Comparison of ENCODE assay signal across 1 cellular context in genomic region chr16:70591609-70592008, GRCh38.
TF ChIP-seq lines count a peak whose summit lies in the region.

No MANE protein-coding gene starts in this region.

TF ChIP-seq in SK-N-SH, 30 proteins besides CTCF, POLR2A, EP300 and RAD21:
- TF ChIP-seq TAF1 (IDR thresholded peaks at IDR 0.05; ENCODE audit: borderline replicate concordance, low read depth, low read length): no peak
- no peak for TF ChIP-seq ELF1 (IDR thresholded peaks at IDR 0.05)
- no peak for TF ChIP-seq USF2 (IDR thresholded peaks at IDR 0.05; ENCODE audit: borderline replicate concordance, low read depth, low read length)
- no peak for TF ChIP-seq SMC3 (IDR thresholded peaks at IDR 0.05; ENCODE audit: low read depth, low read length)
- no peak for TF ChIP-seq YY1 (IDR thresholded peaks at IDR 0.05; ENCODE audit: low read depth)
- no peak for TF ChIP-seq MEF2A (IDR thresholded peaks at IDR 0.05; ENCODE audit: borderline replicate concordance, low read depth)
- TF ChIP-seq SIN3A (IDR thresholded peaks at IDR 0.05; ENCODE audit: borderline replicate concordance, low read depth, low read length): no peak
- TF ChIP-seq FOSL2 (IDR thresholded peaks at IDR 0.05; ENCODE audit: borderline replicate concordance, low read depth): no peak
- TF ChIP-seq RCOR1 (IDR thresholded peaks at IDR 0.05; ENCODE audit: low read length): no peak
- no peak for TF ChIP-seq RXRA (IDR thresholded peaks at IDR 0.05; ENCODE audit: borderline replicate concordance, low read depth)
